In genomic region chr20:46844965-46845364, GRCh38 we compare ENCODE assay signal across 1 cellular context.
TF ChIP-seq lines count a peak whose summit lies in the region.

No MANE protein-coding gene starts in this region.

TF ChIP-seq in K562, 482 proteins besides CTCF, POLR2A, EP300 and RAD21 (continued from another document and continues in another):
- TF ChIP-seq MGA (IDR thresholded peaks at IDR 0.05) (peak; percentile 55; the same call in 1 of the 2 replicates), TCF15 (CRISPR knock-in tag; IDR thresholded peaks at IDR 0.05) (no peak), RBM22 (IDR thresholded peaks at IDR 0.05; ENCODE audit: low read depth, low read length, poor library complexity, severe bottlenecking) (no peak), ZKSCAN3 (CRISPR knock-in tag; IDR thresholded peaks at IDR 0.05) (no peak), TRIM28 (IDR thresholded peaks at IDR 0.05) (no peak), KAT8 (IDR thresholded peaks at IDR 0.05; ENCODE audit: low read depth) (no peak), RBM25 (IDR thresholded peaks at IDR 0.05; ENCODE audit: low read depth, low read length, severe bottlenecking) (no peak), MLX (CRISPR knock-in tag; conservative IDR thresholded peaks at IDR 0.05) (no peak), L3MBTL2 (IDR thresholded peaks at IDR 0.05) (peak; percentile 94), ATF7 (IDR thresholded peaks at IDR 0.05) (peak; percentile 54), FOXK2 (conservative IDR thresholded peaks at IDR 0.05 in 1 of 2, IDR thresholded peaks at IDR 0.05 in 1 of 2; ENCODE audit: low read depth in 2 of 2) (no peak), SMARCE1 (IDR thresholded peaks at IDR 0.05) (no peak), MTA3 (IDR thresholded peaks at IDR 0.05; ENCODE audit: borderline replicate concordance) (no peak), ERF (CRISPR knock-in tag; IDR thresholded peaks at IDR 0.05) (no peak), ETS2 (tag; IDR thresholded peaks at IDR 0.05; ENCODE audit: borderline replicate concordance, poor library complexity, severe bottlenecking) (no peak), NFIC (IDR thresholded peaks at IDR 0.05) (peak; percentile 59), ATF4 (CRISPR knock-in tag; IDR thresholded peaks at IDR 0.05) (no peak), ZBTB26 (CRISPR knock-in tag; IDR thresholded peaks at IDR 0.05) (no peak), ATF3 (IDR thresholded peaks at IDR 0.05) (peak; percentile 56; the same call in 1 of the 2 replicates), ATF3 (CRISPR knock-in tag; conservative IDR thresholded peaks at IDR 0.05) (no peak), ZNF140 (CRISPR knock-in tag; IDR thresholded peaks at IDR 0.05) (no peak), CTBP1 (IDR thresholded peaks at IDR 0.05; ENCODE audit: borderline replicate concordance) (peak; percentile 72; the same call in 1 of the 2 replicates), ZNF512 (tag; IDR thresholded peaks at IDR 0.05) (no peak), NCOR1 (IDR thresholded peaks at IDR 0.05) (no peak), TOE1 (IDR thresholded peaks at IDR 0.05; ENCODE audit: borderline replicate concordance) (no peak), TOE1 (CRISPR knock-in tag; IDR thresholded peaks at IDR 0.05; ENCODE audit: borderline replicate concordance, low read depth) (no peak), RNF219 (CRISPR knock-in tag; IDR thresholded peaks at IDR 0.05) (no peak), NR0B1 (IDR thresholded peaks at IDR 0.05; ENCODE audit: partially characterized antibody) (no peak), ZNF224 (CRISPR knock-in tag; IDR thresholded peaks at IDR 0.05) (no peak), TFE3 (CRISPR knock-in tag; IDR thresholded peaks at IDR 0.05) (no peak), NR3C1 (CRISPR knock-in tag; IDR thresholded peaks at IDR 0.05) (no peak), DLX4 (CRISPR knock-in tag; IDR thresholded peaks at IDR 0.05) (no peak), MYC (IDR thresholded peaks at IDR 0.05; ENCODE audit: low read depth, low read length) (peak; percentile 38; the same call in 1 of the 2 replicates), MYC (CRISPR knock-in tag; IDR thresholded peaks at IDR 0.05; ENCODE audit: borderline replicate concordance, low read depth) (no peak), ZNF184 (CRISPR knock-in tag; IDR thresholded peaks at IDR 0.05) (peak; percentile 80), ZNF79 (CRISPR knock-in tag; IDR thresholded peaks at IDR 0.05; ENCODE audit: low read depth) (no peak), ZNF507 (tag; conservative IDR thresholded peaks at IDR 0.05) (no peak), CBFB (CRISPR knock-in tag; IDR thresholded peaks at IDR 0.05) (no peak), FOXA1 (IDR thresholded peaks at IDR 0.05; ENCODE audit: borderline replicate concordance) (no peak)
